Comparison of ENCODE assay signal across 8 cellular contexts in genomic region chr5:127030259-127031146, GRCh38. TPM values are rescaled to one million over a fixed set of nuclear protein-coding genes. Genes with fewer than 3 reads are reported as not detected.
DNase-seq lines count a peak whose midpoint lies in the region; ATAC-seq and TF ChIP-seq lines count a peak whose summit lies in the region.

Gene MARCHF3, minus strand, starts transcription at chr5:127030558. Its CDS starts 112,387 bp downstream, at chr5:126918171.

- no peaks in the 10 kb centered on the region for H3K79me2 ChIP-seq in Karpas-422 (ENCODE audit: low read length)
- H3K79me2 ChIP-seq in fibroblast of lung (ENCODE audit: control insufficient read depth, insufficient read depth, low read length) = peaks cover 13% of the 10 kb centered on the region

- POLR2A ChIA-PET in naive thymus-derived CD4-positive, alpha-beta T cell (lab: Charles Lee) = interaction anchor here (0.6 to 3.4 kb wide), 7 partner anchors 12 to 253 kb away, joined by 3 to 17 read pairs (median 3); no protein-coding TSS in a partner anchor

- DNase-seq in Daoy (ENCODE audit: low read depth) (peak; percentile 98), Karpas-422 (peak; percentile 97), RKO (ENCODE audit: low spot score) (peak; percentile 94), fibroblast of lung (ENCODE audit: low read depth in 2 of 2) (peak; percentile 94 to 95)
- DNase-seq in naive thymus-derived CD4-positive, alpha-beta T cell = peak; percentile 91 to 98 (median 94)

- peaks cover 3% of the 10 kb centered on the region for H3K27me3 Mint-ChIP-seq in activated T-helper 17 cell treated with anti-CD3 and anti-CD28 coated beads, Interleukin-2, amount 50 U/mL, for 72 hours
- H3K27me3 Mint-ChIP-seq in naive thymus-derived CD4-positive, alpha-beta T cell = peaks cover 0 to 56% (median 0%) of the 10 kb centered on the region in 5 donors
- no peaks in the 10 kb centered on the region for H3K27me3 Mint-ChIP-seq in stimulated activated memory B cell treated with anti-CD40 and anti-IgM and Interleukin-4, amounts not matched to agents 10 μg/mL and 1 μg/mL and 100 μg/mL, for 72 hours

- H3K4me2 ChIP-seq in Karpas-422 (ENCODE audit: low read depth, low read length, poor library complexity, severe bottlenecking) = peak within 1 kb of the TSS; percentile 96
- H3K4me2 ChIP-seq in fibroblast of lung (ENCODE audit: extremely low read depth, insufficient read depth, low read length) = peak within 1 kb of the TSS; percentile 96

- intact Hi-C loops in naive thymus-derived CD4-positive, alpha-beta T cell (cut with micrococcal nuclease) = loop anchor here (1.0 to 5.0 kb wide), 14 partner anchors 42 to 1053 kb away; partner anchors contain the start of genes C5orf63 (in 2 of the 2), PRRC1 (in 2 of the 2), SLC12A2 (in 2 of the 2) and PHAX (in 1 of the 2)

- H3K4me1 Mint-ChIP-seq in activated T-helper 17 cell treated with anti-CD3 and anti-CD28 coated beads, Interleukin-2, amount 50 U/mL, for 72 hours = no peaks in the 10 kb centered on the region
- H3K4me1 Mint-ChIP-seq in naive thymus-derived CD4-positive, alpha-beta T cell = peaks cover 17 to 38% (median 28%) of the 10 kb centered on the region in 7 donors
- peaks cover 37% of the 10 kb centered on the region for H3K4me1 Mint-ChIP-seq in stimulated activated memory B cell treated with anti-CD40 and anti-IgM and Interleukin-4, amounts not matched to agents 10 μg/mL and 1 μg/mL and 100 μg/mL, for 72 hours

- peak within 1 kb of the TSS; percentile 84 for H3K4me3 Mint-ChIP-seq in activated T-helper 17 cell treated with anti-CD3 and anti-CD28 coated beads, Interleukin-2, amount 50 U/mL, for 72 hours
- H3K4me3 Mint-ChIP-seq in naive thymus-derived CD4-positive, alpha-beta T cell = peak within 1 kb of the TSS; percentile 83 to 96 (median 92)
- peak within 1 kb of the TSS; percentile 94 for H3K4me3 Mint-ChIP-seq in stimulated activated memory B cell treated with anti-CD40 and anti-IgM and Interleukin-4, amounts not matched to agents 10 μg/mL and 1 μg/mL and 100 μg/mL, for 72 hours

- H2AFZ ChIP-seq in Karpas-422 (ENCODE audit: low read length) (peak within 1 kb of the TSS; percentile 99), fibroblast of lung (ENCODE audit: low read length) (peak within 1 kb of the TSS; percentile 95)

- H3K4me1 ChIP-seq in Karpas-422 (ENCODE audit: low read length) (peaks cover 18% of the 10 kb centered on the region), fibroblast of lung (ENCODE audit: control insufficient read depth, extremely low read depth, insufficient read depth, low read length) (peaks cover 2% of the 10 kb centered on the region)
- H3K4me1 ChIP-seq in naive thymus-derived CD4-positive, alpha-beta T cell (ENCODE audit: control insufficient read depth in 2 of 2, insufficient read depth in 2 of 2, low read length in 2 of 2) = peaks cover 0 to 10% of the 10 kb centered on the region in 2 donors

- H3K9me3 Mint-ChIP-seq in activated T-helper 17 cell treated with anti-CD3 and anti-CD28 coated beads, Interleukin-2, amount 50 U/mL, for 72 hours = no peaks in the 10 kb centered on the region
- H3K9me3 Mint-ChIP-seq in naive thymus-derived CD4-positive, alpha-beta T cell = peaks cover 0 to 1% (median 0%) of the 10 kb centered on the region in 11 donors
- no peaks in the 10 kb centered on the region for H3K9me3 Mint-ChIP-seq in stimulated activated memory B cell treated with anti-CD40 and anti-IgM and Interleukin-4, amounts not matched to agents 10 μg/mL and 1 μg/mL and 100 μg/mL, for 72 hours

- CTCF ChIA-PET in naive thymus-derived CD4-positive, alpha-beta T cell (lab: Charles Lee) = interaction anchor here (1.2 to 1.8 kb wide), 2 partner anchors 193 to 252 kb away, joined by 3 to 4 read pairs; no protein-coding TSS in a partner anchor

- no peaks in the 10 kb centered on the region for H3K36me3 ChIP-seq in Karpas-422 (ENCODE audit: insufficient read depth, low read length)
- H3K36me3 ChIP-seq in fibroblast of lung (ENCODE audit: control insufficient read depth, insufficient read depth, low read length) = no peaks in the 10 kb centered on the region
- H3K36me3 ChIP-seq in naive thymus-derived CD4-positive, alpha-beta T cell (ENCODE audit: control insufficient read depth in 2 of 3, insufficient read depth in 3 of 3, low read length in 3 of 3) = peaks cover 0 to 7% (median 0%) of the 10 kb centered on the region in 3 experiments

- H3K36me3 Mint-ChIP-seq in activated T-helper 17 cell treated with anti-CD3 and anti-CD28 coated beads, Interleukin-2, amount 50 U/mL, for 72 hours (ENCODE audit: low read depth) = no peaks in the 10 kb centered on the region
- no peaks in the 10 kb centered on the region for H3K36me3 Mint-ChIP-seq in naive thymus-derived CD4-positive, alpha-beta T cell
- H3K36me3 Mint-ChIP-seq in stimulated activated memory B cell treated with anti-CD40 and anti-IgM and Interleukin-4, amounts not matched to agents 10 μg/mL and 1 μg/mL and 100 μg/mL, for 72 hours = peaks cover 5% of the 10 kb centered on the region

- TF ChIP-seq CTCF in fibroblast of lung (conservative IDR thresholded peaks at IDR 0.05 in 1 of 2, IDR thresholded peaks at IDR 0.05 in 1 of 2; ENCODE audit: low read depth in 1 of 2, low read length in 2 of 2) = peak in 1 of 2 donors; percentile 32

- H3K27ac ChIP-seq in Karpas-422 (ENCODE audit: low read length) (no peak within 1 kb of the TSS), fibroblast of lung (ENCODE audit: insufficient read depth, low read length) (peak within 1 kb of the TSS; percentile 86)
- peak within 1 kb of the TSS; percentile 78 for H3K27ac ChIP-seq in naive thymus-derived CD4-positive, alpha-beta T cell (ENCODE audit: low read depth, low read length)

- H3K9me3 ChIP-seq in Karpas-422 (ENCODE audit: low read length) (no peaks in the 10 kb centered on the region), fibroblast of lung (ENCODE audit: control insufficient read depth, insufficient read depth, low read depth, low read length) (no peaks in the 10 kb centered on the region)
- no peaks in the 10 kb centered on the region for H3K9me3 ChIP-seq in naive thymus-derived CD4-positive, alpha-beta T cell (ENCODE audit: control insufficient read depth in 2 of 3, low read length in 3 of 3)

- H4K20me1 ChIP-seq in Karpas-422 (ENCODE audit: insufficient read depth, low read depth, low read length) = no peaks in the 10 kb centered on the region
- no peaks in the 10 kb centered on the region for H4K20me1 ChIP-seq in fibroblast of lung (ENCODE audit: control insufficient read depth, extremely low read depth, insufficient read depth, low read length)

- H3K9me2 ChIP-seq in Karpas-422 (replicated peaks; ENCODE audit: insufficient read depth, low read length) = no peaks in the 10 kb centered on the region

- H3K27me3 ChIP-seq in Karpas-422 (ENCODE audit: low read length) (no peaks in the 10 kb centered on the region; the same call in 1 of the 2 replicates), fibroblast of lung (ENCODE audit: control insufficient read depth, insufficient read depth, low read length) (no peaks in the 10 kb centered on the region)
- H3K27me3 ChIP-seq in naive thymus-derived CD4-positive, alpha-beta T cell (ENCODE audit: control insufficient read depth in 2 of 2, insufficient read depth in 2 of 2, low read length in 2 of 2) = no peaks in the 10 kb centered on the region

- peak; percentile 96 for ATAC-seq in GM21825 (IDR thresholded peaks at IDR 0.05; ENCODE audit: unreplicated experiment)
- peak; percentile 97 for ATAC-seq in activated T-helper 17 cell treated with anti-CD3 and anti-CD28 coated beads, Interleukin-2, amount 50 U/mL, for 72 hours (replicated peaks)
- ATAC-seq in naive thymus-derived CD4-positive, alpha-beta T cell = peak; percentile 98
- ATAC-seq in stimulated activated memory B cell treated with anti-CD40 and anti-IgM and Interleukin-4, amounts not matched to agents 10 μg/mL and 1 μg/mL and 100 μg/mL, for 72 hours = peak; percentile 99

- peak within 1 kb of the TSS; percentile 75 for H3K9ac ChIP-seq in Karpas-422 (ENCODE audit: low read length)
- H3K9ac ChIP-seq in fibroblast of lung (ENCODE audit: insufficient read depth, low read length) = peak within 1 kb of the TSS; percentile 87

- H3K4me3 ChIP-seq in Karpas-422 (ENCODE audit: low read length) (peak within 1 kb of the TSS; percentile 89), fibroblast of lung (replicated peaks in 1 of 4; ENCODE audit: control extremely low read depth in 1 of 4, insufficient read depth in 1 of 4, low read depth in 3 of 4, low read length in 4 of 4) (peak within 1 kb of the TSS; percentile 79 to 97 (median 87))
- H3K4me3 ChIP-seq in naive thymus-derived CD4-positive, alpha-beta T cell (ENCODE audit: low read length) = peak within 1 kb of the TSS; percentile 79

- H3K27ac Mint-ChIP-seq in activated T-helper 17 cell treated with anti-CD3 and anti-CD28 coated beads, Interleukin-2, amount 50 U/mL, for 72 hours = peak within 1 kb of the TSS; percentile 41
- peak within 1 kb of the TSS; percentile 42 to 93 (median 82) for H3K27ac Mint-ChIP-seq in naive thymus-derived CD4-positive, alpha-beta T cell
- H3K27ac Mint-ChIP-seq in stimulated activated memory B cell treated with anti-CD40 and anti-IgM and Interleukin-4, amounts not matched to agents 10 μg/mL and 1 μg/mL and 100 μg/mL, for 72 hours = peak within 1 kb of the TSS; percentile 77

RNA-seq across cellular contexts. Expression of gene MARCHF3, which starts in this region (rescaled TPM):
- total RNA-seq in Daoy (2014; rRNA removed; shearing (Covaris generic)) = 7.5 and 9.9 TPM in 2 replicates
- total RNA-seq in Karpas-422 (2014; rRNA removed; shearing (Covaris generic); ENCODE audit: low replicate concordance) = 0.56 and 9.9 TPM in 2 replicates
- total RNA-seq in activated T-helper 17 cell treated with anti-CD3 and anti-CD28 coated beads, Interleukin-2, amount 50 U/mL, for 72 hours = 1 to 10 TPM; 2.3 to 2.9 TPM
- 8.7 and 11.6 TPM in 2 replicates for total RNA-seq in fibroblast of lung
- 8.6 and 15.2 TPM in 2 replicates for polyA plus RNA-seq in fibroblast of lung
- polyA plus RNA-seq in fibroblast of lung (2012) = 4.8 and 10.6 TPM in 2 replicates
- polyA minus RNA-seq in fibroblast of lung (ENCODE audit: low replicate concordance) = 30.7 and 36.6 TPM in 2 replicates
- 10 to 100 TPM in 3 of 5 experiments, 1 to 10 TPM in 2; 3.1 to 15.4 (median 13.0) TPM for total RNA-seq in naive thymus-derived CD4-positive, alpha-beta T cell
- polyA plus RNA-seq in naive thymus-derived CD4-positive, alpha-beta T cell = 10 to 100 TPM; 10.8 to 14.9 TPM
